2 cellular contexts compared by ENCODE assay signal in the genomic region with DNA sequence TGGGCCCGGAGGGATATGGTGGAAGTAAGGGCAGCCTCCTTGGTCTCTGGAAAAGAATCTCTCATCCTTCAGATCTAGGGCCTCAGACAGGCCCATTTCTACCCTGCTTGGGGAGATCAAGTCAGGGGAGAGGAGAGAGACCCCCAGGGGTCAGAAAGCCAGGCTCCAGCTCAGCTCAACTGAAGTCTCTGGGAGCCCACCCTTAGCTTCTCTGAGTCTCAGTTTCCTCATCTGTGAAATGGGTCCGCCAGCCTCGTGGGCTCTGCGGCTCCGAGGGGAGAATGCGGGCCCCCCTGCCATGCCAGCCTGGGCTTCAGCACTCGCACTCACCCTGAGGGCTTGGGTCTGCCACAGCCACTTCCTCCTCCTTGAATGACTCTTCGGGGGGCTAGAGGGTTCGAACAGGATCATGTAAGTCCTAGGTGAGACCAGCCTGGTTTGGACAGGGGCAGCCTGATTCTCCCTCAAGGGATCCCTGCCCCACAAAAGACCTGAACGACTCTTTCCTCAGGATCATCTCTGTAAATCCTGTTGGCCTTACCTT.
TF ChIP-seq lines count a peak whose summit lies in the region.

No MANE protein-coding gene starts in this region.

TF ChIP-seq in H1, 55 proteins besides CTCF, POLR2A, EP300 and RAD21:
- TF ChIP-seq CBX5 (IDR thresholded peaks at IDR 0.05; ENCODE audit: low read depth, low read length) (no peak), POU5F1 (IDR thresholded peaks at IDR 0.05; ENCODE audit: low read depth, low read length) (no peak), EGR1 (IDR thresholded peaks at IDR 0.05; ENCODE audit: borderline replicate concordance, low read depth, low read length) (no peak), TAF1 (IDR thresholded peaks at IDR 0.05; ENCODE audit: low read depth, low read length) (no peak), KDM1A (IDR thresholded peaks at IDR 0.05; ENCODE audit: borderline replicate concordance, low read length) (peak; percentile 57; the same call in 1 of the 2 replicates), TAF7 (optimal IDR thresholded peaks at IDR 0.05; ENCODE audit: borderline replicate concordance, low read depth, low read length) (no peak), BCL11A (IDR thresholded peaks at IDR 0.05; ENCODE audit: low read depth in 2 of 2, low read length in 2 of 2) (no peak)
TF ChIP-seq in H1: peak in this region for 1.

TF ChIP-seq in HepG2, 621 proteins besides CTCF, POLR2A, EP300 and RAD21:
- no peak for TF ChIP-seq NKX3-1 (CRISPR knock-in tag; IDR thresholded peaks at IDR 0.05)
- TF ChIP-seq FOXJ3 (CRISPR knock-in tag; IDR thresholded peaks at IDR 0.05; ENCODE audit: borderline replicate concordance), result no peak
- peak; percentile 79 for TF ChIP-seq ZNF629 (CRISPR knock-in tag; conservative IDR thresholded peaks at IDR 0.05)
- TF ChIP-seq, protein P1, sequence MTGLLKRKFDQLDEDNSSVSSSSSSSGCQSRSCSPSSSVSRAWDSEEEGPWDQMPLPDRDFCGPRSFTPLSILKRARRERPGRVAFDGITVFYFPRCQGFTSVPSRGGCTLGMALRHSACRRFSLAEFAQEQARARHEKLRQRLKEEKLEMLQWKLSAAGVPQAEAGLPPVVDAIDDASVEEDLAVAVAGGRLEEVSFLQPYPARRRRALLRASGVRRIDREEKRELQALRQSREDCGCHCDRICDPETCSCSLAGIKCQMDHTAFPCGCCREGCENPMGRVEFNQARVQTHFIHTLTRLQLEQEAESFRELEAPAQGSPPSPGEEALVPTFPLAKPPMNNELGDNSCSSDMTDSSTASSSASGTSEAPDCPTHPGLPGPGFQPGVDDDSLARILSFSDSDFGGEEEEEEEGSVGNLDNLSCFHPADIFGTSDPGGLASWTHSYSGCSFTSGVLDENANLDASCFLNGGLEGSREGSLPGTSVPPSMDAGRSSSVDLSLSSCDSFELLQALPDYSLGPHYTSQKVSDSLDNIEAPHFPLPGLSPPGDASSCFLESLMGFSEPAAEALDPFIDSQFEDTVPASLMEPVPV (CRISPR knock-in tag; IDR thresholded peaks at IDR 0.05), result no peak
- TF ChIP-seq, protein P2, sequence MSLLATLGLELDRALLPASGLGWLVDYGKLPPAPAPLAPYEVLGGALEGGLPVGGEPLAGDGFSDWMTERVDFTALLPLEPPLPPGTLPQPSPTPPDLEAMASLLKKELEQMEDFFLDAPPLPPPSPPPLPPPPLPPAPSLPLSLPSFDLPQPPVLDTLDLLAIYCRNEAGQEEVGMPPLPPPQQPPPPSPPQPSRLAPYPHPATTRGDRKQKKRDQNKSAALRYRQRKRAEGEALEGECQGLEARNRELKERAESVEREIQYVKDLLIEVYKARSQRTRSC (CRISPR knock-in tag; IDR thresholded peaks at IDR 0.05; ENCODE audit: low read depth), result no peak
